In genomic region chr1:53619811-53620619, GRCh38 we compare ENCODE assay signal across 1 cellular context.
TF ChIP-seq lines count a peak whose summit lies in the region.

No MANE protein-coding gene starts in this region.

TF ChIP-seq in H1, 55 proteins besides CTCF, POLR2A, EP300 and RAD21 (continued from another document):
- no peak for TF ChIP-seq BCL11A (IDR thresholded peaks at IDR 0.05; ENCODE audit: low read depth in 2 of 2, low read length in 2 of 2)
- TF ChIP-seq RFX5 (IDR thresholded peaks at IDR 0.05; ENCODE audit: borderline replicate concordance, low read depth, low read length), result no peak
- TF ChIP-seq PHF8 (conservative IDR thresholded peaks at IDR 0.05; ENCODE audit: low read depth, low read length), result no peak
